In genomic region chr11:36243641-36244040, GRCh38 we compare ENCODE assay signal across 19 cellular contexts. TPM values are rescaled to one million over a fixed set of nuclear protein-coding genes. Genes with fewer than 3 reads are reported as not detected.
DNase-seq lines count a peak whose midpoint lies in the region; ATAC-seq, FAIRE-seq and TF ChIP-seq lines count a peak whose summit lies in the region.
"Had no signal": no experiment of that assay in that cellular context is flagged by ENCODE, and none has a peak within 500 bp of the region (broad histone marks: within the 10 kb centered on the region; RNA-seq: fewer than 3 reads in every experiment).

No MANE protein-coding gene starts in this region.

- H3K36me3 Mint-ChIP-seq in activated CD4-positive, alpha-beta memory T cell treated with anti-CD3 and anti-CD28 coated beads, Interleukin-2, amount 10 ng/mL, durations not matched to agents 7 days and 5 days (ENCODE audit: low read depth) = no peaks in the 10 kb centered on the region
- no peaks in the 10 kb centered on the region for H3K36me3 Mint-ChIP-seq in Caco-2 (ENCODE audit: insufficient read depth, unreplicated experiment)

- FAIRE-seq in H54 (lab: Jason Lieb, UNC) = no peak
- FAIRE-seq: GM12891 had no signal

- ATAC-seq in GM19324 (IDR thresholded peaks at IDR 0.05; ENCODE audit: low FRiP score, unreplicated experiment) = no peak

- intact Hi-C loops in dorsolateral prefrontal cortex (cut with DNase I) = no loop called here
- intact Hi-C loops in Caco-2 (cut with micrococcal nuclease; ENCODE audit: unreplicated experiment) = no loop called here

- H3K4me1 ChIP-seq in adipocyte (ENCODE audit: control insufficient read depth, insufficient read depth, low read length) (peaks cover 16% of the 10 kb centered on the region), Caco-2 (no peaks in the 10 kb centered on the region)
- H3K4me1 ChIP-seq: BE2C had no signal

- no peak overlapping the region for H3K4me3 ChIP-seq in adipocyte (ENCODE audit: low read length)
- H3K4me3 ChIP-seq in dorsolateral prefrontal cortex = no peak overlapping the region
- H3K4me3 ChIP-seq in Caco-2 (ENCODE audit: low read depth, low read length) = no peak overlapping the region

- H3K27ac Mint-ChIP-seq in activated CD4-positive, alpha-beta memory T cell treated with anti-CD3 and anti-CD28 coated beads, Interleukin-2, amount 10 ng/mL, durations not matched to agents 7 days and 5 days = no peak overlapping the region
- H3K27ac Mint-ChIP-seq in Caco-2 (ENCODE audit: unreplicated experiment) = no peak overlapping the region

- POLR2A ChIA-PET in activated CD4-positive, alpha-beta memory T cell treated with anti-CD3 and anti-CD28 coated beads, Interleukin-2, amount 10 ng/mL, durations not matched to agents 7 days and 5 days (lab: Charles Lee) = no interaction called here
- POLR2A ChIA-PET in Caco-2 (lab: Charles Lee) = no interaction called here

- H3K4me3 Mint-ChIP-seq in activated CD4-positive, alpha-beta memory T cell treated with anti-CD3 and anti-CD28 coated beads, Interleukin-2, amount 10 ng/mL, durations not matched to agents 7 days and 5 days = no peak overlapping the region
- H3K4me3 Mint-ChIP-seq in Caco-2 (ENCODE audit: unreplicated experiment) = no peak overlapping the region

- DNase-seq in adipocyte (ENCODE audit: low read depth) (peak; percentile 6), dorsolateral prefrontal cortex (peak in 6 of 10 donors; percentile 22 to 71 (median 52)), midbrain (lab: John Stamatoyannopoulos, UW) (peak; percentile 17), H54 (ENCODE audit: insufficient read length, low spot score) (no peak), Caco-2 (no peak)
- no peak for DNase-seq in activated CD4-positive, alpha-beta memory T cell treated with anti-CD3 and anti-CD28 coated beads, Interleukin-2, amount 10 ng/mL, durations not matched to agents 7 days and 5 days
- DNase-seq: BE2C, DND-41, H7, Karpas-422, NCI-H1694, NCI-H2081, NCI-H2171, NCI-H345, NCI-H526 treated with DMSO at 0.1 percent for 48 hours, OCI-M1, Right ventricle myocardium superior had no signal

- H3K4me1 Mint-ChIP-seq in activated CD4-positive, alpha-beta memory T cell treated with anti-CD3 and anti-CD28 coated beads, Interleukin-2, amount 10 ng/mL, durations not matched to agents 7 days and 5 days = no peaks in the 10 kb centered on the region
- H3K4me1 Mint-ChIP-seq in Caco-2 (ENCODE audit: low read depth, unreplicated experiment) = no peaks in the 10 kb centered on the region

- H3K9me3 ChIP-seq in adipocyte (ENCODE audit: control insufficient read depth, low read length) = no peaks in the 10 kb centered on the region
- no peaks in the 10 kb centered on the region for H3K9me3 ChIP-seq in Caco-2
- H3K9me3 ChIP-seq: BE2C had no signal

- no peak for TF ChIP-seq CTCF in dorsolateral prefrontal cortex (IDR thresholded peaks at IDR 0.05 in 54 of 56, conservative IDR thresholded peaks at IDR 0.05 in 2 of 56; ENCODE audit: low read depth in 1 of 56, partially characterized antibody in 56 of 56)
- no peak for TF ChIP-seq CTCF in Caco-2 (IDR thresholded peaks at IDR 0.05; ENCODE audit: insufficient read depth in 1 of 2, low read depth in 1 of 2, low read length in 1 of 2, severe bottlenecking in 1 of 2, unreplicated experiment in 1 of 2)

- peaks cover 13% of the 10 kb centered on the region for H3K27me3 Mint-ChIP-seq in activated CD4-positive, alpha-beta memory T cell treated with anti-CD3 and anti-CD28 coated beads, Interleukin-2, amount 10 ng/mL, durations not matched to agents 7 days and 5 days
- H3K27me3 Mint-ChIP-seq in Caco-2 (ENCODE audit: insufficient read depth, unreplicated experiment) = no peaks in the 10 kb centered on the region

- H3K27me3 ChIP-seq in adipocyte (replicated peaks; ENCODE audit: control insufficient read depth, insufficient read depth, low read length) = no peaks in the 10 kb centered on the region
- no peaks in the 10 kb centered on the region for H3K27me3 ChIP-seq in dorsolateral prefrontal cortex
- no peaks in the 10 kb centered on the region for H3K27me3 ChIP-seq in Caco-2 (replicated peaks; ENCODE audit: control insufficient read depth, insufficient read depth, low read length)
- H3K27me3 ChIP-seq: BE2C had no signal

- no peak for TF ChIP-seq POLR2A in H54 (IDR thresholded peaks at IDR 0.05; ENCODE audit: low read depth, low read length)

- H3K36me3 ChIP-seq in adipocyte (ENCODE audit: control insufficient read depth, insufficient read depth, low read length, severe bottlenecking) (no peaks in the 10 kb centered on the region), Caco-2 (ENCODE audit: control insufficient read depth, insufficient read depth, low read length) (no peaks in the 10 kb centered on the region)
- H3K36me3 ChIP-seq: BE2C had no signal

- no peak overlapping the region for H3K9ac ChIP-seq in adipocyte (ENCODE audit: low read length)

- no TSS peak for BruUV-seq in Caco-2 (replicated peaks; lab: Mats Ljungman, UMichigan)

- CTCF ChIA-PET in activated CD4-positive, alpha-beta memory T cell treated with anti-CD3 and anti-CD28 coated beads, Interleukin-2, amount 10 ng/mL, durations not matched to agents 7 days and 5 days (lab: Charles Lee) = no interaction called here
- CTCF ChIA-PET in Caco-2 (lab: Charles Lee) = no interaction called here

- H3K27ac ChIP-seq in dorsolateral prefrontal cortex = peak overlapping the region in 14 of 59 donors; percentile 0 to 48 (median 16)

- H3K9me3 Mint-ChIP-seq in activated CD4-positive, alpha-beta memory T cell treated with anti-CD3 and anti-CD28 coated beads, Interleukin-2, amount 10 ng/mL, durations not matched to agents 7 days and 5 days = no peaks in the 10 kb centered on the region
- no peaks in the 10 kb centered on the region for H3K9me3 Mint-ChIP-seq in Caco-2 (ENCODE audit: unreplicated experiment)

RNA-seq across cellular contexts. Expression of gene COMMD9, which starts 45.6 kb away (rescaled TPM):
- total RNA-seq in dorsolateral prefrontal cortex = 100 to 1,000 TPM in 5 of 120 experiments, 10 to 100 TPM in 115; 43.1 to 107 (median 76.9) TPM
- 10 to 100 TPM; 30.5 to 34.1 TPM for total RNA-seq in activated CD4-positive, alpha-beta memory T cell treated with anti-CD3 and anti-CD28 coated beads, Interleukin-2, amount 10 ng/mL, durations not matched to agents 7 days and 5 days
- 46.9 and 48.7 TPM in 2 replicates for total RNA-seq in Caco-2 (2022)

RNA-seq across cellular contexts. Expression of gene PRR5L, which starts 52.4 kb away (rescaled TPM):
- total RNA-seq in dorsolateral prefrontal cortex = 10 to 100 TPM in 104 of 120 experiments, 1 to 10 TPM in 16; 4.3 to 59.2 (median 18.4) TPM
- 10 to 100 TPM; 30.2 to 32.0 TPM for total RNA-seq in activated CD4-positive, alpha-beta memory T cell treated with anti-CD3 and anti-CD28 coated beads, Interleukin-2, amount 10 ng/mL, durations not matched to agents 7 days and 5 days
- 0.12 TPM in 1 of 2 replicates, not detected in the other for total RNA-seq in Caco-2 (2022)

Comparison
In these comparisons a context has a peak if more than half of its experiments do, and no peak if none do; other contexts are left out.
1. DNase-seq: peak in adipocyte (single experiment), dorsolateral prefrontal cortex (6 of 10) and midbrain (single experiment); none in H54 (single experiment), activated CD4-positive, alpha-beta memory T cell treated with anti-CD3 and anti-CD28 coated beads, Interleukin-2, amount 10 ng/mL, durations not matched to agents 7 days and 5 days (single experiment) and Caco-2 (0 of 2).